In genomic region chr16:11174141-11174540, GRCh38 we compare ENCODE assay signal across 2 cellular contexts.
TF ChIP-seq lines count a peak whose summit lies in the region.

No MANE protein-coding gene starts in this region.

TF ChIP-seq in HepG2, 621 proteins besides CTCF, POLR2A, EP300 and RAD21:
- 0 out of 2 replicates have a peak, but pooled peaks have one; percentile 19 for TF ChIP-seq MEIS1 (CRISPR knock-in tag; IDR thresholded peaks at IDR 0.05; ENCODE audit: borderline replicate concordance)
- no peak for TF ChIP-seq ZNF589 (CRISPR knock-in tag; conservative IDR thresholded peaks at IDR 0.05)
- TF ChIP-seq GABPA (IDR thresholded peaks at IDR 0.05; ENCODE audit: low read depth, low read length) = 0 out of 2 replicates have a peak, but pooled peaks have one; percentile 10
- no peak for TF ChIP-seq GABPA (CRISPR knock-in tag; IDR thresholded peaks at IDR 0.05; ENCODE audit: low read depth)

TF ChIP-seq in H1, 55 proteins besides CTCF, POLR2A, EP300 and RAD21:
- no peak for TF ChIP-seq MAX (IDR thresholded peaks at IDR 0.05)
- no peak for TF ChIP-seq ATF3 (IDR thresholded peaks at IDR 0.05; ENCODE audit: insufficient read depth, low read depth, low read length)
- TF ChIP-seq EGR1 (IDR thresholded peaks at IDR 0.05; ENCODE audit: borderline replicate concordance, low read depth, low read length) = no peak
- TF ChIP-seq POU5F1 (IDR thresholded peaks at IDR 0.05; ENCODE audit: low read depth, low read length) = no peak
- TF ChIP-seq USF2 (IDR thresholded peaks at IDR 0.05; ENCODE audit: low read length) = no peak
- TF ChIP-seq RXRA (IDR thresholded peaks at IDR 0.05; ENCODE audit: insufficient read depth, low read depth, low read length) = no peak
- TF ChIP-seq PHF8 (conservative IDR thresholded peaks at IDR 0.05; ENCODE audit: low read depth, low read length) = no peak
- no peak for TF ChIP-seq SP1 (IDR thresholded peaks at IDR 0.05; ENCODE audit: low read depth, low read length)
- TF ChIP-seq BACH1 (IDR thresholded peaks at IDR 0.05; ENCODE audit: low read length) = no peak
- no peak for TF ChIP-seq CTBP2 (IDR thresholded peaks at IDR 0.05; ENCODE audit: borderline replicate concordance, insufficient read depth, insufficient read length, low read length)
- TF ChIP-seq HDAC6 (IDR thresholded peaks at IDR 0.05; ENCODE audit: low read depth, low read length) = no peak
- TF ChIP-seq NANOG (IDR thresholded peaks at IDR 0.05; ENCODE audit: insufficient read depth, low read depth, low read length, poor library complexity, severe bottlenecking) = no peak
- no peak for TF ChIP-seq KDM5A (IDR thresholded peaks at IDR 0.05; ENCODE audit: low read length)
- no peak for TF ChIP-seq TAF1 (IDR thresholded peaks at IDR 0.05; ENCODE audit: low read depth, low read length)
